Comparison of ENCODE assay signal across 8 cellular contexts in the genomic region with DNA sequence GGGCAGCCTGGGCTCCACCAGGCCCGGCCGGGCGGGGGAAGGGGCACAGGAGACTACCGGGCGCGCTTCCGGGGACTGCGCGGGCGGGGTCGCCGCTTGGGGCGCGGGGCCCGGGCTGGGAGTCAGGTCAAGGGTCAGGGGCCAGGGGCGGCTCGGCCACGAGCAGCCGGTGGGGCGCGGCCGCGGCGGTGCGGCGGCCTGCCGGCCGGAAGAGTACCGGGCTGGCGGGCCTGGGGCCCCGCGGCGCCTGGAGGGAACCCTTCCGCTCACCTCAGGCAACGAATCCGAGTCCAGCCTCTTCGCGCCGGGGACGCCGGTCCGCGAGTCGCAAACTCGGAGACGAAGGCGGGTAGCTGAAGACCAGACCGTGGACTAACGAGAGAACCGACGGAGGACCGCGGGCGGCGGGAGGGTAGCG. TPM values are rescaled to one million over a fixed set of nuclear protein-coding genes. Genes with fewer than 3 reads are reported as not detected.
A peak's percentile ranks its signal among the peaks of the same experiment; 100 is the strongest.
DNase-seq lines count a peak whose midpoint lies in the region; ATAC-seq and TF ChIP-seq lines count a peak whose summit lies in the region.

No MANE protein-coding gene starts in this region.

- H3K79me2 ChIP-seq in fibroblast of lung (ENCODE audit: control insufficient read depth, insufficient read depth, low read length) (peaks cover 69% of the 10 kb centered on the region), neural progenitor cell (ENCODE audit: low read depth) (peaks cover 55% of the 10 kb centered on the region)

- H3K9me3 Mint-ChIP-seq in CD8-positive, alpha-beta T cell = no peaks in the 10 kb centered on the region
- H3K9me3 Mint-ChIP-seq in neural progenitor cell = no peaks in the 10 kb centered on the region

- peak in 6 of 7 experiments; percentile 35 to 71 (median 42) for DNase-seq in CD8-positive, alpha-beta T cell
- DNase-seq in activated T-cell treated with anti-CD3 and anti-CD28 coated beads for 4 hours (peak; percentile 19), fibroblast of lung (ENCODE audit: low read depth in 2 of 2) (no peak), neural progenitor cell (ENCODE audit: low spot score) (peak; percentile 86), NCI-H524 treated with DMSO at 0.1 percent for 48 hours (lab: John Stamatoyannopoulos, UW) (no peak)

- TF ChIP-seq CTCF in CD8-positive, alpha-beta T cell (IDR thresholded peaks at IDR 0.05) = no peak
- TF ChIP-seq CTCF in fibroblast of lung (conservative IDR thresholded peaks at IDR 0.05 in 1 of 2, IDR thresholded peaks at IDR 0.05 in 1 of 2; ENCODE audit: low read depth in 1 of 2, low read length in 2 of 2) (no peak), neural progenitor cell (IDR thresholded peaks at IDR 0.05) (no peak)

- peaks cover 24% of the 10 kb centered on the region for H3K36me3 Mint-ChIP-seq in CD8-positive, alpha-beta T cell
- H3K36me3 Mint-ChIP-seq in neural progenitor cell = peaks cover 2% of the 10 kb centered on the region

- CTCF ChIA-PET in CD8-positive, alpha-beta T cell (lab: Charles Lee) = interaction anchor here (0.7 to 1.5 kb wide), 3 partner anchors 37 to 71 kb away, joined by 3 to 7 read pairs (median 4); partner anchors contain the start of gene USP4

- no peaks in the 10 kb centered on the region for H3K9me3 ChIP-seq in CD8-positive, alpha-beta T cell (ENCODE audit: low read length)
- H3K9me3 ChIP-seq in HUES64 (ENCODE audit: insufficient read depth, low read depth, low read length) (no peaks in the 10 kb centered on the region), fibroblast of lung (ENCODE audit: control insufficient read depth, insufficient read depth, low read depth, low read length) (no peaks in the 10 kb centered on the region), neural progenitor cell (ENCODE audit: low read depth) (no peaks in the 10 kb centered on the region)

- intact Hi-C loops in CD8-positive, alpha-beta T cell (cut with DNase I, micrococcal nuclease) = loop anchor here (1.0 to 10.0 kb wide), 7 partner anchors 53 to 883 kb away; partner anchors contain the start of genes APEH (in 1 of the 2), ARIH2 (in 1 of the 2), BSN (in 1 of the 2) and GPX1 (in 1 of the 2)

- H3F3A ChIP-seq in neural progenitor cell (ENCODE audit: low read depth) = peaks cover 15% of the 10 kb centered on the region

- peak overlapping the region; percentile 94 for H3K4me3 Mint-ChIP-seq in CD8-positive, alpha-beta T cell
- H3K4me3 Mint-ChIP-seq in neural progenitor cell = peak overlapping the region; percentile 92

- POLR2A ChIA-PET in CD8-positive, alpha-beta T cell (lab: Charles Lee) = interaction anchor here (0.6 to 3.2 kb wide), 14 partner anchors 9 to 318 kb away, joined by 3 to 43 read pairs (median 4); partner anchors contain the start of genes DAG1, GPX1, NICN1 and QRICH1

- ATAC-seq in CD8-positive, alpha-beta T cell = peak; percentile 4
- ATAC-seq in GM21447 (IDR thresholded peaks at IDR 0.05; ENCODE audit: unreplicated experiment) = peak; percentile 11

- H3K27ac ChIP-seq in CD8-positive, alpha-beta T cell (ENCODE audit: low read depth, low read length) = peak overlapping the region; percentile 89
- H3K27ac ChIP-seq in HUES64 (ENCODE audit: low read depth, low read length) = peak overlapping the region; percentile 97
- peak overlapping the region; percentile 93 for H3K27ac ChIP-seq in fibroblast of lung (ENCODE audit: insufficient read depth, low read length)
- H3K27ac ChIP-seq in neural progenitor cell = peak overlapping the region; percentile 92
- peak overlapping the region; percentile 96 for H3K27ac ChIP-seq in urinary bladder (ENCODE audit: low read depth)

- H3K4me1 ChIP-seq in CD8-positive, alpha-beta T cell (ENCODE audit: insufficient read depth, low read length) = peaks cover 70% of the 10 kb centered on the region
- H3K4me1 ChIP-seq in HUES64 (ENCODE audit: insufficient read depth, low read length) (peaks cover 8% of the 10 kb centered on the region), fibroblast of lung (ENCODE audit: control insufficient read depth, extremely low read depth, insufficient read depth, low read length) (peaks cover 3% of the 10 kb centered on the region), neural progenitor cell (peaks cover 12% of the 10 kb centered on the region), urinary bladder (ENCODE audit: insufficient read depth) (peaks cover 2% of the 10 kb centered on the region)

- peaks cover 69% of the 10 kb centered on the region for H3K4me1 Mint-ChIP-seq in CD8-positive, alpha-beta T cell (ENCODE audit: low read depth)
- H3K4me1 Mint-ChIP-seq in neural progenitor cell = peaks cover 33% of the 10 kb centered on the region

- no peaks in the 10 kb centered on the region for H3K27me3 ChIP-seq in CD8-positive, alpha-beta T cell (ENCODE audit: insufficient read depth, low read length)
- H3K27me3 ChIP-seq in HUES64 (ENCODE audit: insufficient read depth, low read length) = no peaks in the 10 kb centered on the region
- H3K27me3 ChIP-seq in fibroblast of lung (ENCODE audit: control insufficient read depth, insufficient read depth, low read length) = no peaks in the 10 kb centered on the region
- no peaks in the 10 kb centered on the region for H3K27me3 ChIP-seq in neural progenitor cell

- H3K27ac Mint-ChIP-seq in CD8-positive, alpha-beta T cell = peak overlapping the region; percentile 98
- H3K27ac Mint-ChIP-seq in neural progenitor cell = no peak overlapping the region

- H4K20me1 ChIP-seq in fibroblast of lung (ENCODE audit: control insufficient read depth, extremely low read depth, insufficient read depth, low read length) = peaks cover 7% of the 10 kb centered on the region
- H4K20me1 ChIP-seq in neural progenitor cell (ENCODE audit: low read depth) = peaks cover 48% of the 10 kb centered on the region

- peak overlapping the region; percentile 98 for H3K9ac ChIP-seq in HUES64 (ENCODE audit: low read depth, low read length)
- H3K9ac ChIP-seq in fibroblast of lung (ENCODE audit: insufficient read depth, low read length) = peak overlapping the region; percentile 98
- H3K9ac ChIP-seq in neural progenitor cell = peak overlapping the region; percentile 87

- H3K4me2 ChIP-seq in fibroblast of lung (ENCODE audit: extremely low read depth, insufficient read depth, low read length) (no peak overlapping the region), neural progenitor cell (peak overlapping the region; percentile 89)

- H2AFZ ChIP-seq in fibroblast of lung (ENCODE audit: low read length) (peak overlapping the region; percentile 31), neural progenitor cell (replicated peaks) (no peak overlapping the region)

- WGBS in HUES64 = under 1% methylated on average over 56 of the region's 56 CpGs
- under 1% methylated on average over 56 of the region's 56 CpGs for WGBS in urinary bladder

- peak overlapping the region; percentile 66 for H3K4me3 ChIP-seq in CD8-positive, alpha-beta T cell (ENCODE audit: low read depth, low read length)
- H3K4me3 ChIP-seq in HUES64 (ENCODE audit: low read length) = peak overlapping the region; percentile 80
- H3K4me3 ChIP-seq in fibroblast of lung (replicated peaks in 1 of 4; ENCODE audit: control extremely low read depth in 1 of 4, insufficient read depth in 1 of 4, low read depth in 3 of 4, low read length in 4 of 4) = peak overlapping the region; percentile 48 to 95 (median 78)
- H3K4me3 ChIP-seq in neural progenitor cell = peak overlapping the region; percentile 84
- H3K4me3 ChIP-seq in urinary bladder (ENCODE audit: low read depth, low read length) = peak overlapping the region; percentile 99

- H3K27me3 Mint-ChIP-seq in CD8-positive, alpha-beta T cell (ENCODE audit: low read depth) = no peaks in the 10 kb centered on the region
- H3K27me3 Mint-ChIP-seq in neural progenitor cell (ENCODE audit: insufficient read depth, low read depth) = peaks cover 4% of the 10 kb centered on the region

- H3K36me3 ChIP-seq in CD8-positive, alpha-beta T cell (ENCODE audit: insufficient read depth, low read length) = no peaks in the 10 kb centered on the region
- H3K36me3 ChIP-seq in HUES64 (ENCODE audit: insufficient read depth, low read length) (0 out of 2 replicates have a peak, but pooled peaks cover 3% of the 10 kb centered on the region), fibroblast of lung (ENCODE audit: control insufficient read depth, insufficient read depth, low read length) (peaks cover 7% of the 10 kb centered on the region), neural progenitor cell (no peaks in the 10 kb centered on the region), urinary bladder (ENCODE audit: insufficient read depth) (no peaks in the 10 kb centered on the region)

RNA-seq across cellular contexts. Expression of gene RHOA, which starts 0.2 kb away (rescaled TPM):
- 100 to 1,000 TPM; 271 to 294 TPM for total RNA-seq in CD8-positive, alpha-beta T cell
- polyA plus RNA-seq in HUES64 (2013, experiment 1 of 2) = 336 TPM
- polyA plus RNA-seq in HUES64 (2013, experiment 2 of 2) = 381 TPM
- total RNA-seq in fibroblast of lung = 352 and 548 TPM in 2 replicates
- 727 and 1,002 TPM in 2 replicates for polyA plus RNA-seq in fibroblast of lung
- 673 and 854 TPM in 2 replicates for polyA plus RNA-seq in fibroblast of lung (2012)
- 753 and 846 TPM in 2 replicates for polyA minus RNA-seq in fibroblast of lung (ENCODE audit: low replicate concordance)
- 449 and 460 TPM in 2 replicates for total RNA-seq in neural progenitor cell (ENCODE audit: low replicate concordance)
- 308 TPM for total RNA-seq in urinary bladder
- polyA plus RNA-seq in urinary bladder = 451 TPM

RNA-seq across cellular contexts. Expression of gene TCTA, which starts 0.7 kb away (rescaled TPM):
- 10 to 100 TPM; 19.8 to 21.1 TPM for total RNA-seq in CD8-positive, alpha-beta T cell
- 8.5 TPM for polyA plus RNA-seq in HUES64 (2013, experiment 1 of 2)
- 7.0 TPM for polyA plus RNA-seq in HUES64 (2013, experiment 2 of 2)
- total RNA-seq in fibroblast of lung (14.4 and 34.5 TPM in 2 replicates), neural progenitor cell (ENCODE audit: low replicate concordance) (1.4 and 5.2 TPM in 2 replicates), urinary bladder (11.1 TPM)
- polyA plus RNA-seq in fibroblast of lung (51.6 and 57.8 TPM in 2 replicates), urinary bladder (38.4 TPM)
- 34.6 and 38.4 TPM in 2 replicates for polyA plus RNA-seq in fibroblast of lung (2012)
- 30.2 and 47.6 TPM in 2 replicates for polyA minus RNA-seq in fibroblast of lung (ENCODE audit: low replicate concordance)

RNA-seq across cellular contexts. Expression of gene AMT, which starts 10.7 kb away (rescaled TPM):
- 1 to 10 TPM; 8.4 to 9.4 TPM for total RNA-seq in CD8-positive, alpha-beta T cell
- 21.2 TPM for polyA plus RNA-seq in HUES64 (2013, experiment 1 of 2)
- polyA plus RNA-seq in HUES64 (2013, experiment 2 of 2) = 21.1 TPM
- 0.77 and 2.6 TPM in 2 replicates for total RNA-seq in fibroblast of lung
- 2.0 and 2.7 TPM in 2 replicates for polyA plus RNA-seq in fibroblast of lung
- 1.3 and 1.4 TPM in 2 replicates for polyA plus RNA-seq in fibroblast of lung (2012)
- 0.44 TPM in 1 of 2 replicates, not detected in the other for polyA minus RNA-seq in fibroblast of lung (ENCODE audit: low replicate concordance)
- total RNA-seq in neural progenitor cell (ENCODE audit: low replicate concordance) = 35.4 and 46.0 TPM in 2 replicates
- 6.7 TPM for total RNA-seq in urinary bladder
- polyA plus RNA-seq in urinary bladder = 9.7 TPM

RNA-seq across cellular contexts. Expression of gene NICN1, which starts 17.6 kb away (rescaled TPM):
- 10 to 100 TPM; 13.9 to 18.6 TPM for total RNA-seq in CD8-positive, alpha-beta T cell
- polyA plus RNA-seq in HUES64 (2013, experiment 1 of 2) = 7.3 TPM
- 8.7 TPM for polyA plus RNA-seq in HUES64 (2013, experiment 2 of 2)
- total RNA-seq in fibroblast of lung = 3.3 and 5.6 TPM in 2 replicates
- polyA plus RNA-seq in fibroblast of lung = 9.0 and 10.5 TPM in 2 replicates
- 9.9 and 10.8 TPM in 2 replicates for polyA plus RNA-seq in fibroblast of lung (2012)
- 29.3 and 81.8 TPM in 2 replicates for polyA minus RNA-seq in fibroblast of lung (ENCODE audit: low replicate concordance)
- 6.6 and 12.4 TPM in 2 replicates for total RNA-seq in neural progenitor cell (ENCODE audit: low replicate concordance)
- 6.3 TPM for total RNA-seq in urinary bladder
- 13.7 TPM for polyA plus RNA-seq in urinary bladder

RNA-seq across cellular contexts. Expression of gene GPX1, which starts 53.4 kb away (rescaled TPM):
- 10 to 100 TPM; 24.4 to 27.8 TPM for total RNA-seq in CD8-positive, alpha-beta T cell
- polyA plus RNA-seq in HUES64 (2013, experiment 1 of 2) = 199 TPM
- polyA plus RNA-seq in HUES64 (2013, experiment 2 of 2) = 185 TPM
- total RNA-seq in fibroblast of lung (447 and 456 TPM in 2 replicates), neural progenitor cell (ENCODE audit: low replicate concordance) (70.8 and 165 TPM in 2 replicates), urinary bladder (49.2 TPM)
- polyA plus RNA-seq in fibroblast of lung (227 and 428 TPM in 2 replicates), urinary bladder (411 TPM)
- polyA plus RNA-seq in fibroblast of lung (2012) = 398 and 683 TPM in 2 replicates
- polyA minus RNA-seq in fibroblast of lung (ENCODE audit: low replicate concordance) = 235 and 280 TPM in 2 replicates

Comparison
In these comparisons a context has a peak if more than half of its experiments do, and no peak if none do; other contexts are left out.
1. DNase-seq: peak in CD8-positive, alpha-beta T cell (6 of 7), activated T-cell treated with anti-CD3 and anti-CD28 coated beads for 4 hours (single experiment) and neural progenitor cell (single experiment); none in fibroblast of lung (0 of 2) and NCI-H524 treated with DMSO at 0.1 percent for 48 hours (single experiment).
2. Peak in every context shown above with its lines, with median percentiles within 50 percentile points of each other: H3K27ac ChIP-seq, H3K4me3 ChIP-seq and H3K9ac ChIP-seq.